In the genomic region with DNA sequence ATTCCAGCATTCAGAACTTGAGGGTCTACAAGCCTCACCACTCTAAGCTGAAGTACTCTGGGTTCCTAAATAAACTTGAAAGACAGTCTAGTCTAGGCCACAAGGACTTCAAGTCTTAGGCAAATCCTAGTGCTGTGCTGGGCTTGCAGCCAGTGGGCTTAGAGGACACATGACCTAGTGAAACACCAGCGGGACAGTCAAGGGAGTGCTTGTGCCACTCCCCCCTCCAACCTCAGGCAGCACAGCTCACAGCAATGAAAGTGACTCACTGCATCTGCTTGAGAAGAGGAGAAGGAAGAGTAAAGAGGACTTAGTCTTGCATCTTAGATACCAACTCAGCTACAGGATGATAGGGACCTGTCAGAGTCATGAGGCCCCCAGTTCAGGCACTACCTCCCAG, we compare ENCODE assay signal across 20 cellular contexts.
"Had no signal": no experiment of that assay in that cellular context is flagged by ENCODE, and none has a peak within 500 bp of the region (broad histone marks: within the 10 kb centered on the region; RNA-seq: fewer than 3 reads in every experiment).

No MANE protein-coding gene starts in this region.

- H3K27me3 ChIP-seq: colonic mucosa, left lung, upper lobe of left lung had no signal

- H3K4me1 ChIP-seq: colonic mucosa, left lung, upper lobe of left lung had no signal

- H3K4me3 ChIP-seq: colonic mucosa, left lung, upper lobe of left lung had no signal

- H3K9me3 ChIP-seq: colonic mucosa, upper lobe of left lung had no signal

- H3K27ac ChIP-seq: colonic mucosa, epithelial cell of prostate, left lung, upper lobe of left lung, VCaP had no signal

- DNase-seq: activated CD4-positive, alpha-beta memory T cell treated with anti-CD3 and anti-CD28 coated beads, Interleukin-2, amount 10 ng/mL, durations not matched to agents 7 days and 5 days; activated CD4-positive, alpha-beta T cell treated with anti-CD3 and anti-CD28 coated beads, Interleukin-2, amount 10 ng/mL, durations not matched to agents 24 days and 14 days; activated effector memory CD4-positive, alpha-beta T cell treated with anti-CD3 and anti-CD28 coated beads, Interleukin-2, amount 50 U/mL, for 16 hours; activated naive CD4-positive, alpha-beta T cell treated with anti-CD3 and anti-CD28 coated beads, Interleukin-2, amount 50 U/mL, for 16 hours; activated naive CD8-positive, alpha-beta T cell treated with anti-CD3 and anti-CD28 coated beads, Interleukin-2, amount 50 U/mL, for 24 hours; activated T-cell treated with anti-CD3 and anti-CD28 coated beads for 4 hours; central memory CD4-positive, alpha-beta T cell; colonic mucosa; foreskin melanocyte; immature natural killer cell; kidney glomerular epithelial cell; left lung; naive thymus-derived CD8-positive, alpha-beta T cell; retina; stimulated activated CD4-positive, alpha-beta T cell treated with anti-CD3 and anti-CD28 coated beads, Interleukin-4, amount 100 ng/mL, for 24 hours; stimulated activated naive CD8-positive, alpha-beta T cell treated with anti-CD3 and anti-CD28 coated beads, Interleukin-15, Interleukin-2, amounts not matched to agents 100 U/mL and 50 U/mL, for 24 hours; T-helper 2 cell; upper lobe of left lung had no signal

- H3K36me3 ChIP-seq: colonic mucosa, left lung, upper lobe of left lung had no signal
